ENCODE assay signal across 8 cellular contexts in genomic region chr6:33789550-33789895, GRCh38. TPM values are rescaled to one million over a fixed set of nuclear protein-coding genes. Genes with fewer than 3 reads are reported as not detected.
DNase-seq lines count a peak whose midpoint lies in the region; ATAC-seq and TF ChIP-seq lines count a peak whose summit lies in the region.

No MANE protein-coding gene starts in this region.

- intact Hi-C loops in upper lobe of right lung (cut with DNase I): no loop called here

- H3K27me3 ChIP-seq in upper lobe of right lung: no peaks in the 10 kb centered on the region

- peak overlapping the region; percentile 89 for H3K27ac Mint-ChIP-seq in activated naive CD4-positive, alpha-beta T cell treated with anti-CD3 and anti-CD28 coated beads, Interleukin-2, amount 50 U/mL, for 24 hours
- peak overlapping the region; percentile 75 to 99 (median 98) for H3K27ac Mint-ChIP-seq in brain

- peak overlapping the region; percentile 84 for H3K4me3 Mint-ChIP-seq in activated naive CD4-positive, alpha-beta T cell treated with anti-CD3 and anti-CD28 coated beads, Interleukin-2, amount 50 U/mL, for 24 hours
- peak overlapping the region; percentile 81 to 92 (median 86) for H3K4me3 Mint-ChIP-seq in brain

- peaks cover 42% of the 10 kb centered on the region for H3K4me1 ChIP-seq in mesodermal cell (ENCODE audit: control insufficient read depth, insufficient read depth, low read length, poor library complexity, severe bottlenecking)
- H3K4me1 ChIP-seq in upper lobe of right lung: peaks cover 24% of the 10 kb centered on the region

- TF ChIP-seq CTCF in brain (conservative IDR thresholded peaks at IDR 0.05) (no peak), upper lobe of right lung (IDR thresholded peaks at IDR 0.05) (no peak)

- H3K4me1 Mint-ChIP-seq in activated naive CD4-positive, alpha-beta T cell treated with anti-CD3 and anti-CD28 coated beads, Interleukin-2, amount 50 U/mL, for 24 hours: peaks cover 46% of the 10 kb centered on the region
- peaks cover 92% of the 10 kb centered on the region for H3K4me1 Mint-ChIP-seq in brain

- peaks cover 5% of the 10 kb centered on the region for H3K36me3 Mint-ChIP-seq in activated naive CD4-positive, alpha-beta T cell treated with anti-CD3 and anti-CD28 coated beads, Interleukin-2, amount 50 U/mL, for 24 hours
- peaks cover 14% of the 10 kb centered on the region for H3K36me3 Mint-ChIP-seq in brain

- no peak for DNase-seq in activated naive CD4-positive, alpha-beta T cell treated with anti-CD3 and anti-CD28 coated beads, Interleukin-2, amount 50 U/mL, for 16 hours
- peak; percentile 63 for DNase-seq in upper lobe of right lung
- no peak for DNase-seq in glomerular visceral epithelial cell (ENCODE audit: extremely low spot score)
- no peak for DNase-seq in stimulated activated CD4-positive, alpha-beta T cell treated with anti-CD3 and anti-CD28 coated beads, Interleukin-15, amount 100 ng/mL, for 24 hours

- peaks cover 30% of the 10 kb centered on the region for H3K36me3 ChIP-seq in mesodermal cell (ENCODE audit: control insufficient read depth, insufficient read depth, low read length)
- H3K36me3 ChIP-seq in upper lobe of right lung: peaks cover 8% of the 10 kb centered on the region

- peak overlapping the region; percentile 75 for H3K4me3 ChIP-seq in mesodermal cell (ENCODE audit: extremely low read depth, insufficient read depth, low read length, poor library complexity, severe bottlenecking)
- H3K4me3 ChIP-seq in upper lobe of right lung: peak overlapping the region; percentile 85

- H3K27ac ChIP-seq in mesodermal cell (ENCODE audit: low read depth, low read length, severe bottlenecking) (peak overlapping the region; percentile 85), upper lobe of right lung (peak overlapping the region; percentile 97)

- H3K9me3 ChIP-seq in mesodermal cell (ENCODE audit: control insufficient read depth, low read length) (no peaks in the 10 kb centered on the region), upper lobe of right lung (no peaks in the 10 kb centered on the region)

- H3K27me3 Mint-ChIP-seq in activated naive CD4-positive, alpha-beta T cell treated with anti-CD3 and anti-CD28 coated beads, Interleukin-2, amount 50 U/mL, for 24 hours: no peaks in the 10 kb centered on the region
- peaks cover 4% of the 10 kb centered on the region for H3K27me3 Mint-ChIP-seq in brain

- 92 to 93% methylated on average over 10 of the region's 11 CpGs for WGBS in mesodermal cell (ENCODE audit: insufficient coverage in 2 of 2), 2 experiments

- H3K9me3 Mint-ChIP-seq in activated naive CD4-positive, alpha-beta T cell treated with anti-CD3 and anti-CD28 coated beads, Interleukin-2, amount 50 U/mL, for 24 hours: no peaks in the 10 kb centered on the region
- peaks cover 0 to 3% (median 0%) of the 10 kb centered on the region in 5 experiments for H3K9me3 Mint-ChIP-seq in brain

- ATAC-seq in upper lobe of right lung (no peak), HG02973 (IDR thresholded peaks at IDR 0.05; ENCODE audit: unreplicated experiment) (no peak)

RNA-seq across cellular contexts. Expression of gene LEMD2, which starts 0.6 kb away (rescaled TPM):
- polyA plus RNA-seq in brain (ENCODE audit: insufficient read depth, low read depth, low replicate concordance): 49.4 TPM
- polyA plus RNA-seq in mesodermal cell (2013, experiment 1 of 2): 66.6 TPM
- polyA plus RNA-seq in mesodermal cell (2013, experiment 2 of 2): 61.4 TPM
- 61.5 TPM for total RNA-seq in upper lobe of right lung

RNA-seq across cellular contexts. Expression of gene MLN, which starts 14.3 kb away (rescaled TPM):
- not detected for polyA plus RNA-seq in brain (ENCODE audit: insufficient read depth, low read depth, low replicate concordance)
- not detected for polyA plus RNA-seq in mesodermal cell (2013, experiment 1 of 2)
- polyA plus RNA-seq in mesodermal cell (2013, experiment 2 of 2): not detected
- not detected for total RNA-seq in upper lobe of right lung

RNA-seq across cellular contexts. Expression of gene IP6K3, which starts 42.8 kb away (rescaled TPM):
- polyA plus RNA-seq in brain (ENCODE audit: insufficient read depth, low read depth, low replicate concordance): 6.4 TPM
- 6.5 TPM for polyA plus RNA-seq in mesodermal cell (2013, experiment 1 of 2)
- polyA plus RNA-seq in mesodermal cell (2013, experiment 2 of 2): 6.4 TPM
- 4.6 TPM for total RNA-seq in upper lobe of right lung
